In the genomic region with DNA sequence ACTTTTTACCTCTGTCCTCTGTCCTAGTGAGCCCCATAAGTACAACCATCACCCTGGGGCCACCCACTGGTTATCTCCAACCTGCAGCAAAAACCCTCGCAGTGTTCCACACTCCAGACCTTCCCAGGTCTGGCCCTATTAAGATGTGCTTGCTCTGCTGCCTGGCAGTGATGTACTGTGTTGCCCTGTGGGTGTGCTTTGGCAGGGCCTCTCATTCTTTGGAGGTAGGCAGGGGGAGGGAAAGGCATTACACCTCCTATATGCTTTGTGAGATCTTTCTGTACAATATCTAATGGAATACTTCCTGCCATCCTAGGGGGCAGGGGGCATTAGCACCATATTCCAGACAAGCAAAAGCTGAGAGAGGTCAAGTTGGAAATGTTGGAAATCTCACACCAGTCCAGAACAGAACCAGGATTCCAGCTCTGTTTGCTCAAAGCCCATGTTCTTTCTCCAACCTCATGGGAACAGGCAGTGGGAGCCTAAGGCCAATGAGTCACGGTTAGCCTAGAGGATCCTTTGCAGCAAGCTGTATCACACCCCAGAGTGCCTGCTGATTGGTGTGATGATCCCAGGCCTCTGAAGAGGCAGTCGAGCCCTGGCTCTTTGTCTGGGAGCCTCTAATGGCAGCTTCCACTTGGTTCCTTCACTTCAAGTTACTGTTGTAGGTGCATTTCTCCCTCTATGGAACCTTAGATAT, we compare ENCODE assay signal across 16 cellular contexts. TPM values are rescaled to one million over a fixed set of nuclear protein-coding genes. Genes with fewer than 3 reads are reported as not detected.
DNase-seq lines count a peak whose midpoint lies in the region; ATAC-seq and TF ChIP-seq lines count a peak whose summit lies in the region.
"Had no signal": no experiment of that assay in that cellular context is flagged by ENCODE, and none has a peak within 500 bp of the region (broad histone marks: within the 10 kb centered on the region; RNA-seq: fewer than 3 reads in every experiment).

No MANE protein-coding gene starts in this region.

- H3K27me3 Mint-ChIP-seq in activated CD4-positive, alpha-beta T cell treated with anti-CD3 and anti-CD28 coated beads, Interleukin-2, amount 10 ng/mL, durations not matched to agents 24 days and 14 days = peaks cover 4% of the 10 kb centered on the region

- H3K9ac ChIP-seq in mammary epithelial cell (ENCODE audit: insufficient read depth, low read length) = no peak overlapping the region

- H3K4me3 Mint-ChIP-seq in activated CD4-positive, alpha-beta T cell treated with anti-CD3 and anti-CD28 coated beads, Interleukin-2, amount 10 ng/mL, durations not matched to agents 24 days and 14 days = no peak overlapping the region

- H3K36me3 Mint-ChIP-seq in activated CD4-positive, alpha-beta T cell treated with anti-CD3 and anti-CD28 coated beads, Interleukin-2, amount 10 ng/mL, durations not matched to agents 24 days and 14 days (ENCODE audit: low read depth) = no peaks in the 10 kb centered on the region

- no peak overlapping the region for H3K27ac Mint-ChIP-seq in activated CD4-positive, alpha-beta T cell treated with anti-CD3 and anti-CD28 coated beads, Interleukin-2, amount 10 ng/mL, durations not matched to agents 24 days and 14 days

- H3K9me3 ChIP-seq in mammary epithelial cell (replicated peaks; ENCODE audit: insufficient read depth, low read length) = no peaks in the 10 kb centered on the region
- H3K9me3 ChIP-seq: lower lobe of right lung, spleen had no signal

- ATAC-seq in Right ventricle myocardium inferior (peak; percentile 87), left ventricle myocardium superior (peak; percentile 86), GM19452 (IDR thresholded peaks at IDR 0.05; ENCODE audit: unreplicated experiment) (no peak)
- ATAC-seq: lower lobe of right lung had no signal

- H3K4me3 ChIP-seq in mammary epithelial cell (replicated peaks in 1 of 3; ENCODE audit: insufficient read depth in 1 of 3, low read depth in 2 of 3, low read length in 3 of 3) = no peak overlapping the region
- H3K4me3 ChIP-seq: lower lobe of right lung, spleen had no signal

- H3K79me2 ChIP-seq in mammary epithelial cell (ENCODE audit: insufficient read depth, low read length) = no peaks in the 10 kb centered on the region

- WGBS in mammary epithelial cell (ENCODE audit: low coverage, missing lambda C conversion rate) = 57% methylated on average over 3 of the region's 3 CpGs

- H3K27me3 ChIP-seq in mammary epithelial cell (ENCODE audit: insufficient read depth, low read length) = no peaks in the 10 kb centered on the region
- H3K27me3 ChIP-seq: spleen had no signal

- in situ Hi-C loops in mammary epithelial cell (cut with MboI; ENCODE audit: low sequenced_read_pairs in 2 of 2) = no loop called here

- no peaks in the 10 kb centered on the region for H3K9me3 Mint-ChIP-seq in activated CD4-positive, alpha-beta T cell treated with anti-CD3 and anti-CD28 coated beads, Interleukin-2, amount 10 ng/mL, durations not matched to agents 24 days and 14 days

- DNase-seq in Right ventricle myocardium inferior (ENCODE audit: missing footprints) (no peak), cardiac septum (ENCODE audit: low spot score) (no peak), mammary epithelial cell (peak; percentile 81), left ventricle myocardium superior (no peak), activated gamma-delta T cell treated with Interleukin-2 at 50 U/mL for 16 hours (no peak)
- DNase-seq in stimulated activated CD4-positive, alpha-beta T cell treated with anti-CD3 and anti-CD28 coated beads, Interleukin-4, amount 100 ng/mL, for 24 hours = no peak
- no peak for DNase-seq in activated CD4-positive, alpha-beta T cell treated with anti-CD3 and anti-CD28 coated beads, Interleukin-2, amount 10 ng/mL, durations not matched to agents 24 days and 14 days
- DNase-seq: 8988T; activated CD4-positive, alpha-beta T cell treated with anti-CD3 and anti-CD28 coated beads, Interleukin-2, amount 50 U/mL, for 48 hours; aorta; Kasumi-1; lower lobe of right lung; NCI-H1930; nucleus accumbens; spleen had no signal

- no TSS peak for BruUV-seq in mammary epithelial cell (replicated peaks; lab: Mats Ljungman, UMichigan)

- peaks cover 17% of the 10 kb centered on the region for H3K4me1 Mint-ChIP-seq in activated CD4-positive, alpha-beta T cell treated with anti-CD3 and anti-CD28 coated beads, Interleukin-2, amount 10 ng/mL, durations not matched to agents 24 days and 14 days

- no peak overlapping the region for H3K4me2 ChIP-seq in mammary epithelial cell (ENCODE audit: insufficient read depth, low read depth, low read length)

- intact Hi-C loops in Right ventricle myocardium inferior (cut with DNase I) = no loop called here
- intact Hi-C loops in cardiac septum (cut with DNase I) = no loop called here
- intact Hi-C loops in mammary epithelial cell (cut with micrococcal nuclease) = no loop called here
- intact Hi-C loops in left ventricle myocardium superior (cut with micrococcal nuclease) = no loop called here
- intact Hi-C loops in activated CD4-positive, alpha-beta T cell treated with anti-CD3 and anti-CD28 coated beads, Interleukin-2, amount 10 ng/mL, durations not matched to agents 24 days and 14 days (cut with micrococcal nuclease) = no loop called here

- no peak for TF ChIP-seq CTCF in mammary epithelial cell (conservative IDR thresholded peaks at IDR 0.05 in 1 of 2, IDR thresholded peaks at IDR 0.05 in 1 of 2; ENCODE audit: extremely low read depth in 1 of 2, insufficient read depth in 1 of 2, low read depth in 1 of 2, low read length in 2 of 2)

- H2AFZ ChIP-seq in mammary epithelial cell (ENCODE audit: low read depth, low read length) = peak overlapping the region; percentile 33

- CTCF ChIA-PET in mammary epithelial cell (lab: Charles Lee; ENCODE audit: low non-redundant PET) = interaction anchor here (0.5 kb wide), 1 partner anchor 14 kb away, joined by 5 read pairs; no protein-coding TSS in a partner anchor

- H3K27ac ChIP-seq in mammary epithelial cell (ENCODE audit: insufficient read depth, low read depth, low read length) = no peak overlapping the region
- H3K27ac ChIP-seq: lower lobe of right lung, spleen had no signal

- no peaks in the 10 kb centered on the region for H3K36me3 ChIP-seq in mammary epithelial cell (ENCODE audit: insufficient read depth, low read length)
- H3K36me3 ChIP-seq: lower lobe of right lung, spleen had no signal

- peaks cover 25% of the 10 kb centered on the region for H3K4me1 ChIP-seq in mammary epithelial cell (ENCODE audit: insufficient read depth, low read length)
- H3K4me1 ChIP-seq: spleen had no signal

- no peaks in the 10 kb centered on the region for H4K20me1 ChIP-seq in mammary epithelial cell (ENCODE audit: insufficient read depth, low read length)

- dilution Hi-C loops in mammary epithelial cell (cut with HindIII; ENCODE audit: low sequenced_read_pairs) = no loop called here

RNA-seq across cellular contexts. Expression of a gene that starts 59.7 kb away (rescaled TPM):
- 22.3 TPM for total RNA-seq in Right ventricle myocardium inferior
- 24.1 TPM for total RNA-seq in cardiac septum
- 10 to 100 TPM; 11.4 to 19.0 TPM for total RNA-seq in mammary epithelial cell
- polyA plus RNA-seq in mammary epithelial cell = 5.2 TPM
- 1.2 TPM for polyA minus RNA-seq in mammary epithelial cell
- 22.6 TPM for total RNA-seq in left ventricle myocardium superior
- total RNA-seq in activated CD4-positive, alpha-beta T cell treated with anti-CD3 and anti-CD28 coated beads, Interleukin-2, amount 10 ng/mL, durations not matched to agents 24 days and 14 days = 9.5 and 10.1 TPM in 2 replicates
